Comparison of ENCODE assay signal across 9 cellular contexts in the genomic region with DNA sequence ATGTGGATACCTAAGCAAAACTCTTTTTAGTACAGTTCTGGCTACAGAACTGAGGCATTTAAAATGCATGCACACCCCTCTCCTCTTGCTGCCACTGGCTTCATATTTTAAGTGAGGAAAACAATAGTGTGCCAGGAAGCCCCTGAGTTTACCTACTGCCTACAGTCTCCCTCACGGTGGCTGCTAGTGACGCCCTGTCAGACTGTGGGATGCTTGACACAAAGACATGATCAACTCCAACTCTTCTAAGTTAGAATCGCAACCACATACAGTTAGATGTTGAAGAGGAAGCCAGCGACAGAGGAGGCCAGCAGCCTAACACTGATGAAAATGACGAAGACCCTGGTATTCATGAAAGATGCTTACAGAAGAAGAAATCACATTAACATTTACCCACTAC. TPM values are rescaled to one million over a fixed set of nuclear protein-coding genes. Genes with fewer than 3 reads are reported as not detected.
DNase-seq lines count a peak whose midpoint lies in the region; ATAC-seq lines count a peak whose summit lies in the region.
"Had no signal": no experiment of that assay in that cellular context is flagged by ENCODE, and none has a peak within 500 bp of the region (broad histone marks: within the 10 kb centered on the region; RNA-seq: fewer than 3 reads in every experiment).

No MANE protein-coding gene starts in this region.

- POLR2A ChIA-PET in activated CD4-positive, alpha-beta memory T cell treated with anti-CD3 and anti-CD28 coated beads for 36 hours (lab: Charles Lee): no interaction called here

- DNase-seq in NOMO-1 treated with DMSO at 0.1 percent for 48 hours (lab: John Stamatoyannopoulos, UW; ENCODE audit: unreplicated experiment) (peak; percentile 22), NOMO-1 treated with dmso at 0.1 percent for 144 hours (lab: John Stamatoyannopoulos, UW; ENCODE audit: unreplicated experiment) (no peak), NCI-H526 (lab: John Stamatoyannopoulos, UW) (no peak), DMS53 treated with DMSO at 0.1 percent for 48 hours (lab: John Stamatoyannopoulos, UW; ENCODE audit: unreplicated experiment) (no peak), NCI-H345 (lab: John Stamatoyannopoulos, UW) (no peak)
- DNase-seq in activated CD4-positive, alpha-beta memory T cell treated with anti-CD3 and anti-CD28 coated beads for 36 hours: no peak
- no peak for DNase-seq in stimulated activated naive B cell treated with anti-CD40 and anti-IgM and Interleukin-4, amounts not matched to agents 10 μg/mL and 1 μg/mL and 100 μg/mL, for 72 hours
- DNase-seq: T1000 had no signal

- H3K9me3 Mint-ChIP-seq in activated CD4-positive, alpha-beta memory T cell treated with anti-CD3 and anti-CD28 coated beads for 36 hours: no peaks in the 10 kb centered on the region
- H3K9me3 Mint-ChIP-seq in stimulated activated naive B cell treated with anti-CD40 and anti-IgM and Interleukin-4, amounts not matched to agents 10 μg/mL and 1 μg/mL and 100 μg/mL, for 72 hours: no peaks in the 10 kb centered on the region

- H3K36me3 Mint-ChIP-seq in activated CD4-positive, alpha-beta memory T cell treated with anti-CD3 and anti-CD28 coated beads for 36 hours: peaks cover 16% of the 10 kb centered on the region
- H3K36me3 Mint-ChIP-seq in stimulated activated naive B cell treated with anti-CD40 and anti-IgM and Interleukin-4, amounts not matched to agents 10 μg/mL and 1 μg/mL and 100 μg/mL, for 72 hours: peaks cover 10 to 13% of the 10 kb centered on the region in 2 donors

- peaks cover 30% of the 10 kb centered on the region for H3K4me1 Mint-ChIP-seq in activated CD4-positive, alpha-beta memory T cell treated with anti-CD3 and anti-CD28 coated beads for 36 hours (ENCODE audit: low read depth)
- H3K4me1 Mint-ChIP-seq in stimulated activated naive B cell treated with anti-CD40 and anti-IgM and Interleukin-4, amounts not matched to agents 10 μg/mL and 1 μg/mL and 100 μg/mL, for 72 hours: peaks cover 13 to 34% of the 10 kb centered on the region in 2 donors

- intact Hi-C loops in activated CD4-positive, alpha-beta memory T cell treated with anti-CD3 and anti-CD28 coated beads for 36 hours (cut with micrococcal nuclease): loop anchor here (5.0 kb wide), 2 partner anchors 44 to 364 kb away; a partner anchor contains a TSS

- no peak for ATAC-seq in stimulated activated naive B cell treated with anti-CD40 and anti-IgM and Interleukin-4, amounts not matched to agents 10 μg/mL and 1 μg/mL and 100 μg/mL, for 72 hours (replicated peaks)

- peak overlapping the region; percentile 94 for H3K27ac Mint-ChIP-seq in activated CD4-positive, alpha-beta memory T cell treated with anti-CD3 and anti-CD28 coated beads for 36 hours
- peak overlapping the region; percentile 100 for H3K27ac Mint-ChIP-seq in stimulated activated naive B cell treated with anti-CD40 and anti-IgM and Interleukin-4, amounts not matched to agents 10 μg/mL and 1 μg/mL and 100 μg/mL, for 72 hours

- CTCF ChIA-PET in activated CD4-positive, alpha-beta memory T cell treated with anti-CD3 and anti-CD28 coated beads for 36 hours (lab: Charles Lee): interaction anchor here (1.8 kb wide), 1 partner anchor 150 kb away, joined by 3 read pairs; no protein-coding TSS in a partner anchor

- no peaks in the 10 kb centered on the region for H3K27me3 Mint-ChIP-seq in activated CD4-positive, alpha-beta memory T cell treated with anti-CD3 and anti-CD28 coated beads for 36 hours
- no peaks in the 10 kb centered on the region for H3K27me3 Mint-ChIP-seq in stimulated activated naive B cell treated with anti-CD40 and anti-IgM and Interleukin-4, amounts not matched to agents 10 μg/mL and 1 μg/mL and 100 μg/mL, for 72 hours

- peak overlapping the region; percentile 98 for H3K4me3 Mint-ChIP-seq in activated CD4-positive, alpha-beta memory T cell treated with anti-CD3 and anti-CD28 coated beads for 36 hours
- H3K4me3 Mint-ChIP-seq in stimulated activated naive B cell treated with anti-CD40 and anti-IgM and Interleukin-4, amounts not matched to agents 10 μg/mL and 1 μg/mL and 100 μg/mL, for 72 hours: peak overlapping the region; percentile 94 to 99

- peak overlapping the region; percentile 91 for H3K4me3 ChIP-seq in iPS-11a (ENCODE audit: low read depth, low read length)

RNA-seq across cellular contexts. Expression of a gene that starts 1.3 kb away (rescaled TPM):
- 10 to 100 TPM; 54.1 to 57.0 TPM for total RNA-seq in activated CD4-positive, alpha-beta memory T cell treated with anti-CD3 and anti-CD28 coated beads for 36 hours

RNA-seq across cellular contexts. Expression of a gene that starts 41.9 kb away (rescaled TPM):
- total RNA-seq in activated CD4-positive, alpha-beta memory T cell treated with anti-CD3 and anti-CD28 coated beads for 36 hours: 10 to 100 TPM; 18.8 to 21.3 TPM
